10 cellular contexts compared by ENCODE assay signal in genomic region chr3:196641278-196642058, GRCh38. TPM values are rescaled to one million over a fixed set of nuclear protein-coding genes. Genes with fewer than 3 reads are reported as not detected.
DNase-seq lines count a peak whose midpoint lies in the region; ATAC-seq, FAIRE-seq and TF ChIP-seq lines count a peak whose summit lies in the region.
"Had no signal": no experiment of that assay in that cellular context is flagged by ENCODE, and none has a peak within 500 bp of the region (broad histone marks: within the 10 kb centered on the region; RNA-seq: fewer than 3 reads in every experiment).

No MANE protein-coding gene starts in this region.

- POLR2A ChIA-PET in activated CD4-positive, alpha-beta T cell treated with anti-CD3 and anti-CD28 coated beads for 36 hours (lab: Charles Lee): no interaction called here
- POLR2A ChIA-PET in endothelial cell of umbilical vein (lab: Charles Lee): no interaction called here

- peaks cover 71% of the 10 kb centered on the region for H3K4me1 Mint-ChIP-seq in activated CD4-positive, alpha-beta T cell treated with anti-CD3 and anti-CD28 coated beads for 36 hours

- FAIRE-seq in endothelial cell of umbilical vein (lab: Jason Lieb, UNC): no peak
- FAIRE-seq: A549 had no signal

- H2AFZ ChIP-seq in endothelial cell of umbilical vein (ENCODE audit: low read depth, low read length): no peak overlapping the region

- no peaks in the 10 kb centered on the region for H3K36me3 ChIP-seq in endothelial cell of umbilical vein (ENCODE audit: control insufficient read depth in 2 of 2, extremely low read depth in 1 of 2, insufficient read depth in 2 of 2, low read length in 2 of 2)
- no peaks in the 10 kb centered on the region for H3K36me3 ChIP-seq in stomach

- BruUV-seq in endothelial cell of umbilical vein (replicated peaks; lab: Mats Ljungman, UMichigan): TSS peak; percentile 20

- DNase-seq in activated CD4-positive, alpha-beta T cell treated with anti-CD3 and anti-CD28 coated beads for 36 hours: peak; percentile 82
- DNase-seq in activated CD4-positive, alpha-beta T cell treated with anti-CD3 and anti-CD28 coated beads for 1 hour: no peak
- DNase-seq in activated CD4-positive, alpha-beta T cell treated with anti-CD3 and anti-CD28 coated beads for 48 hours: peak; percentile 72
- no peak for DNase-seq in endothelial cell of umbilical vein (ENCODE audit: low read depth, low spot score)
- no peak for DNase-seq in stomach
- DNase-seq in HCEC 1CT: no peak
- DNase-seq: H9 had no signal

- ATAC-seq in activated CD4-positive, alpha-beta T cell treated with anti-CD3 and anti-CD28 coated beads for 36 hours: peak; percentile 60
- ATAC-seq in HG03039 (IDR thresholded peaks at IDR 0.05; ENCODE audit: unreplicated experiment) (no peak), HG03457 (IDR thresholded peaks at IDR 0.05; ENCODE audit: unreplicated experiment) (no peak)
- ATAC-seq: A549 had no signal

- no peaks in the 10 kb centered on the region for H3K9me3 Mint-ChIP-seq in activated CD4-positive, alpha-beta T cell treated with anti-CD3 and anti-CD28 coated beads for 36 hours (ENCODE audit: low read depth)
- H3K9me3 Mint-ChIP-seq: H9 had no signal

- TF ChIP-seq CTCF in endothelial cell of umbilical vein (IDR thresholded peaks at IDR 0.05; ENCODE audit: extremely low read depth in 1 of 2, insufficient read depth in 1 of 2, low read depth in 1 of 2, low read length in 2 of 2) (no peak), stomach (IDR thresholded peaks at IDR 0.05) (no peak)

- no peaks in the 10 kb centered on the region for H3K79me2 ChIP-seq in endothelial cell of umbilical vein (ENCODE audit: control insufficient read depth, insufficient read depth, low read length)

- H3K27me3 ChIP-seq in endothelial cell of umbilical vein (ENCODE audit: control insufficient read depth in 2 of 2, insufficient read depth in 2 of 2, low read length in 2 of 2) (peaks cover 0 to 3% of the 10 kb centered on the region in 2 experiments), stomach (peaks cover 0 to 16% (median 7%) of the 10 kb centered on the region in 3 donors)

- 63 to 81% (median 77%) methylated on average over 9 of the region's 9 CpGs for WGBS in stomach, 5 donors

- H3K9me3 ChIP-seq in endothelial cell of umbilical vein (replicated peaks; ENCODE audit: control insufficient read depth, insufficient read depth, low read length): no peaks in the 10 kb centered on the region
- H3K9me3 ChIP-seq in stomach: no peaks in the 10 kb centered on the region
- H3K9me3 ChIP-seq: A549 had no signal

- peak overlapping the region; percentile 98 for H3K27ac Mint-ChIP-seq in activated CD4-positive, alpha-beta T cell treated with anti-CD3 and anti-CD28 coated beads for 36 hours
- H3K27ac Mint-ChIP-seq: H9 had no signal

- no peak for TF ChIP-seq EP300 in stomach (IDR thresholded peaks at IDR 0.05)

- H3K4me1 ChIP-seq in endothelial cell of umbilical vein (ENCODE audit: control insufficient read depth, extremely low read depth, insufficient read depth, low read length) (peaks cover 6% of the 10 kb centered on the region), stomach (peaks cover 0 to 49% (median 12%) of the 10 kb centered on the region in 4 donors)
- H3K4me1 ChIP-seq: A549 had no signal

- H3K9me1 ChIP-seq in endothelial cell of umbilical vein (replicated peaks; ENCODE audit: control insufficient read depth, extremely low read depth, insufficient read depth, low read length): no peaks in the 10 kb centered on the region

- H3K27me3 Mint-ChIP-seq in activated CD4-positive, alpha-beta T cell treated with anti-CD3 and anti-CD28 coated beads for 36 hours: no peaks in the 10 kb centered on the region

- no peak overlapping the region for H3K9ac ChIP-seq in endothelial cell of umbilical vein (replicated peaks; ENCODE audit: extremely low read depth, insufficient read depth, low read length)

- peaks cover 22% of the 10 kb centered on the region for H3K36me3 Mint-ChIP-seq in activated CD4-positive, alpha-beta T cell treated with anti-CD3 and anti-CD28 coated beads for 36 hours (ENCODE audit: low read depth)

- CTCF ChIA-PET in activated CD4-positive, alpha-beta T cell treated with anti-CD3 and anti-CD28 coated beads for 36 hours (lab: Charles Lee): interaction anchor here (0.9 to 2.3 kb wide), 6 partner anchors 19 to 234 kb away, joined by 3 to 10 read pairs (median 4); partner anchors contain the start of gene PIGX
- CTCF ChIA-PET in endothelial cell of umbilical vein (lab: Charles Lee): no interaction called here

- no peaks in the 10 kb centered on the region for H4K20me1 ChIP-seq in endothelial cell of umbilical vein (replicated peaks; ENCODE audit: control insufficient read depth, extremely low read depth, insufficient read depth, low read length)

- no peak overlapping the region for H3K4me2 ChIP-seq in endothelial cell of umbilical vein (ENCODE audit: insufficient read depth, low read length)
- H3K4me2 ChIP-seq: A549 had no signal

- H3K4me3 ChIP-seq in endothelial cell of umbilical vein (replicated peaks in 1 of 3; ENCODE audit: insufficient read depth in 1 of 3, low read depth in 1 of 3, low read length in 3 of 3): no peak overlapping the region
- peak overlapping the region in 3 of 4 donors; percentile 17 to 59 (median 51) for H3K4me3 ChIP-seq in stomach
- H3K4me3 ChIP-seq: A549 had no signal

- intact Hi-C loops in activated CD4-positive, alpha-beta T cell treated with anti-CD3 and anti-CD28 coated beads for 36 hours (cut with DNase I, micrococcal nuclease): loop anchor here (1.0 to 5.0 kb wide), 5 partner anchors 9 to 73 kb away; partner anchors contain the start of genes FBXO45 (in 1 of the 2) and WDR53 (in 1 of the 2)
- intact Hi-C loops in endothelial cell of umbilical vein (cut with micrococcal nuclease) (no loop called here), stomach (cut with DNase I; ENCODE audit: low total_unique reads) (no loop called here)

- no peak for TF ChIP-seq POLR2A in endothelial cell of umbilical vein (IDR thresholded peaks at IDR 0.05; ENCODE audit: low read depth, low read length)
- TF ChIP-seq POLR2A in stomach (IDR thresholded peaks at IDR 0.05): no peak

- H3K4me3 Mint-ChIP-seq in activated CD4-positive, alpha-beta T cell treated with anti-CD3 and anti-CD28 coated beads for 36 hours: peak overlapping the region; percentile 81
- H3K4me3 Mint-ChIP-seq: H9 had no signal

- dilution Hi-C loops in endothelial cell of umbilical vein (cut with MboI; ENCODE audit: extremely low pct_ligation_motif_present, low sequenced_read_pairs): no loop called here

- H3K27ac ChIP-seq in endothelial cell of umbilical vein (ENCODE audit: insufficient read depth, low read depth, low read length): no peak overlapping the region
- H3K27ac ChIP-seq in stomach: peak overlapping the region in 2 of 5 donors; percentile 80
- H3K27ac ChIP-seq: A549 had no signal

TF ChIP-seq in endothelial cell of umbilical vein, 7 proteins besides CTCF, POLR2A, EP300 and RAD21:
- TF ChIP-seq MYC (IDR thresholded peaks at IDR 0.05; ENCODE audit: low read depth, low read length): no peak

RNA-seq across cellular contexts. Expression of gene NRROS, which starts 2.0 kb away (rescaled TPM):
- total RNA-seq in activated CD4-positive, alpha-beta T cell treated with anti-CD3 and anti-CD28 coated beads for 36 hours: 10 to 100 TPM; 19.6 to 19.7 TPM
- total RNA-seq in endothelial cell of umbilical vein (14.4 and 15.6 TPM in 2 replicates), stomach (1 to 10 TPM in 3 of 5 donors, under 1 TPM in 1, not detected in 1; 0.45 to 5.5 (median 1.6) TPM)
- polyA plus RNA-seq in endothelial cell of umbilical vein (8.1 and 8.7 TPM in 2 replicates), stomach (1 to 10 TPM in 2 of 3 donors, under 1 TPM in 1; 0.85 to 1.4 (median 1.3) TPM)
- polyA plus RNA-seq in endothelial cell of umbilical vein (2011; cell fraction: cytosol; rRNA removed): 4.2 and 5.0 TPM in 2 replicates
- polyA plus RNA-seq in endothelial cell of umbilical vein (2011; cell fraction: nucleus; rRNA removed): 2.7 and 3.6 TPM in 2 replicates
- polyA plus RNA-seq in endothelial cell of umbilical vein (2012): 3.5 and 5.6 TPM in 2 replicates
- 3.2 and 3.9 TPM in 2 replicates for polyA minus RNA-seq in endothelial cell of umbilical vein
- not detected for polyA minus RNA-seq in endothelial cell of umbilical vein (2011; cell fraction: cytosol; rRNA and poly(A)+ RNA removed)
- polyA minus RNA-seq in endothelial cell of umbilical vein (2011; cell fraction: nucleus; rRNA and poly(A)+ RNA removed): 1.1 and 2.4 TPM in 2 replicates
- polyA plus RNA-seq: A549 had no signal

Comparison
In these comparisons a context has a peak if more than half of its experiments do, and no peak if none do; other contexts are left out.
1. DNase-seq: peak in activated CD4-positive, alpha-beta T cell treated with anti-CD3 and anti-CD28 coated beads for 36 hours (single experiment) and activated CD4-positive, alpha-beta T cell treated with anti-CD3 and anti-CD28 coated beads for 48 hours (single experiment); none in activated CD4-positive, alpha-beta T cell treated with anti-CD3 and anti-CD28 coated beads for 1 hour (single experiment), endothelial cell of umbilical vein (single experiment), stomach (single experiment) and HCEC 1CT (single experiment).
2. H3K4me3 ChIP-seq: peak in stomach (3 of 4); none in endothelial cell of umbilical vein (0 of 3).
3. intact Hi-C loops: an anchor here in activated CD4-positive, alpha-beta T cell treated with anti-CD3 and anti-CD28 coated beads for 36 hours (1.0 to 5.0 kb wide); none called in endothelial cell of umbilical vein and stomach.